8 cellular contexts compared by ENCODE assay signal in genomic region chr6:87472525-87473418, GRCh38. TPM values are rescaled to one million over a fixed set of nuclear protein-coding genes. Genes with fewer than 3 reads are reported as not detected.
A peak's percentile ranks its signal among the peaks of the same experiment; 100 is the strongest.
DNase-seq lines count a peak whose midpoint lies in the region; TF ChIP-seq lines count a peak whose summit lies in the region.

TSS of gene SLC35A1 (plus strand) at chr6:87472974. CDS start at chr6:87473004, 30 bp downstream.

- peak; percentile 92 for DNase-seq in GM06990 (ENCODE audit: extremely low read depth, insufficient read length)
- peak; percentile 71 for DNase-seq in HFFc6
- peak; percentile 85 for DNase-seq in NAMALWA (ENCODE audit: low spot score)
- DNase-seq in SK-N-MC (ENCODE audit: low read depth, low spot score): peak; percentile 60
- DNase-seq in activated naive CD4-positive, alpha-beta T cell treated with anti-CD3 and anti-CD28 coated beads, Interleukin-2, amount 50 U/mL, for 16 hours: peak; percentile 89
- peak; percentile 65 for DNase-seq in glomerular endothelial cell (ENCODE audit: extremely low read depth, low read depth, low spot score)
- DNase-seq in nucleus accumbens (lab: John Stamatoyannopoulos, UW): peak; percentile 37 to 95 (median 84)
- peak; percentile 92 for DNase-seq in superior temporal gyrus (ENCODE audit: extremely low spot score)

- peak within 1 kb of the TSS; percentile 85 for H3K27ac ChIP-seq in SK-N-MC

- TF ChIP-seq CTCF in GM06990 (IDR thresholded peaks at IDR 0.05; ENCODE audit: insufficient read depth, low read length, poor library complexity, severe bottlenecking) (peak; percentile 6), HFFc6 (IDR thresholded peaks at IDR 0.05) (peak; percentile 71)

- H3K9me3 ChIP-seq in SK-N-MC (ENCODE audit: low read depth, low read length): no peaks in the 10 kb centered on the region

- H3K4me1 Mint-ChIP-seq in HFFc6 (ENCODE audit: low read depth): peaks cover 30% of the 10 kb centered on the region

- H3K27me3 Mint-ChIP-seq in HFFc6 (ENCODE audit: insufficient read depth): peaks cover 2% of the 10 kb centered on the region; the same call in 1 of the 2 replicates

- H3K36me3 ChIP-seq in GM06990 (ENCODE audit: control insufficient read depth, insufficient read depth, low read length): no peaks in the 10 kb centered on the region
- 0 out of 2 replicates have a peak, but pooled peaks cover 4% of the 10 kb centered on the region for H3K36me3 ChIP-seq in SK-N-MC (ENCODE audit: insufficient read depth, low read length)

- peaks cover 1% of the 10 kb centered on the region; the same call in 1 of the 2 replicates for H3K36me3 Mint-ChIP-seq in HFFc6 (ENCODE audit: low read depth)

- peak within 1 kb of the TSS; percentile 94 for H3K27ac Mint-ChIP-seq in HFFc6

- peak within 1 kb of the TSS; percentile 100 for H3K4me3 Mint-ChIP-seq in HFFc6

- peak within 1 kb of the TSS; percentile 95 for H3K9ac ChIP-seq in SK-N-MC (ENCODE audit: insufficient read length)

- H3K27me3 ChIP-seq in GM06990 (replicated peaks; ENCODE audit: control insufficient read depth, insufficient read depth, low read length): no peaks in the 10 kb centered on the region

- peak within 1 kb of the TSS; percentile 99 for H3K4me3 ChIP-seq in GM06990 (replicated peaks; ENCODE audit: low read depth, low read length)
- H3K4me3 ChIP-seq in SK-N-MC: peak within 1 kb of the TSS; percentile 97

- H3K9me3 Mint-ChIP-seq in HFFc6: no peaks in the 10 kb centered on the region

RNA-seq across cellular contexts. Expression of gene SLC35A1, which starts in this region (rescaled TPM):
- 10 to 100 TPM; 11.8 to 14.9 (median 13.9) TPM for total RNA-seq in HFFc6 (2021; fragmentation: NEBNext Ultra II Directional; extraction: Animal tissue kit (Norgen Biotek cat#: 25700))
- total RNA-seq in glomerular endothelial cell: 15.2 and 18.5 TPM in 2 replicates

Comparison
In these comparisons a context has a peak if more than half of its experiments do, and no peak if none do; other contexts are left out.
1. Peak in every context shown above with its lines: DNase-seq, H3K4me3 ChIP-seq and H3K27ac ChIP-seq.